Comparison of ENCODE assay signal across 17 cellular contexts in genomic region chr4:76074995-76075600, GRCh38. TPM values are rescaled to one million over a fixed set of nuclear protein-coding genes. Genes with fewer than 3 reads are reported as not detected.
A peak's percentile ranks its signal among the peaks of the same experiment; 100 is the strongest.
DNase-seq lines count a peak whose midpoint lies in the region; TF ChIP-seq lines count a peak whose summit lies in the region.
"Had no signal": no experiment of that assay in that cellular context is flagged by ENCODE, and none has a peak within 500 bp of the region (broad histone marks: within the 10 kb centered on the region; RNA-seq: fewer than 3 reads in every experiment).

No MANE protein-coding gene starts in this region.

- TF ChIP-seq EP300 in sigmoid colon (IDR thresholded peaks at IDR 0.05) (no peak), transverse colon (IDR thresholded peaks at IDR 0.05; ENCODE audit: low read depth) (no peak)

- TF ChIP-seq POLR2A in sigmoid colon (IDR thresholded peaks at IDR 0.05) (no peak), transverse colon (IDR thresholded peaks at IDR 0.05) (no peak), Peyer's patch (IDR thresholded peaks at IDR 0.05) (no peak)

- H3K36me3 ChIP-seq in sigmoid colon (no peaks in the 10 kb centered on the region), transverse colon (no peaks in the 10 kb centered on the region), colonic mucosa (no peaks in the 10 kb centered on the region), Peyer's patch (no peaks in the 10 kb centered on the region)

- in situ Hi-C loops in G401 (cut with HindIII; ENCODE audit: low sequenced_read_pairs) (no loop called here), SK-MEL-5 (cut with HindIII; ENCODE audit: low pct_unique_long_range_greater_than_20kb, low sequenced_read_pairs) (no loop called here), transverse colon (cut with MboI; ENCODE audit: low pct_ligation_motif_present in 1 of 4, low pct_unique_long_range_greater_than_20kb in 1 of 4, low sequenced_read_pairs in 3 of 4) (loop anchor here in 1 of 4 donors (25.0 kb wide), 1 partner anchor 188 kb away; no protein-coding TSS in a partner anchor)

- H3K4me3 ChIP-seq in sigmoid colon, result no peak overlapping the region
- no peak overlapping the region for H3K4me3 ChIP-seq in transverse colon
- H3K4me3 ChIP-seq in colonic mucosa, result no peak overlapping the region
- H3K4me3 ChIP-seq in Peyer's patch, result no peak overlapping the region
- H3K4me3 ChIP-seq: K562 had no signal

- H3K9ac ChIP-seq in colonic mucosa (ENCODE audit: low read depth in 2 of 2, low read length in 2 of 2), result no peak overlapping the region

- DNase-seq in G401 (ENCODE audit: low spot score), result peak; percentile 36
- peak; percentile 61 for DNase-seq in SK-MEL-5 (ENCODE audit: low read depth, low spot score)
- peak; percentile 45 for DNase-seq in inferior parietal cortex (ENCODE audit: extremely low spot score)
- no peak for DNase-seq in sigmoid colon
- DNase-seq in transverse colon, result no peak
- DNase-seq in colonic mucosa, result no peak
- DNase-seq in Peyer's patch, result no peak
- DNase-seq: ACHN, DMS79, NCI-H1105, NCI-H1694 treated with DMSO at 0.1 percent for 48 hours, NCI-H2107, NCI-H510A, NCI-H82, OCI-M1, SIG-M5 had no signal

- TF ChIP-seq CTCF in sigmoid colon (IDR thresholded peaks at IDR 0.05) (no peak), transverse colon (IDR thresholded peaks at IDR 0.05) (no peak), colonic mucosa (IDR thresholded peaks at IDR 0.05) (no peak), Peyer's patch (IDR thresholded peaks at IDR 0.05) (no peak)

- H3K27ac ChIP-seq in sigmoid colon (peak overlapping the region in 3 of 4 donors; percentile 7 to 21 (median 11)), transverse colon (peak overlapping the region in 1 of 4 donors; percentile 34), colonic mucosa (no peak overlapping the region), Peyer's patch (no peak overlapping the region)

- H3K9me3 ChIP-seq in sigmoid colon, result no peaks in the 10 kb centered on the region
- no peaks in the 10 kb centered on the region for H3K9me3 ChIP-seq in transverse colon
- no peaks in the 10 kb centered on the region for H3K9me3 ChIP-seq in colonic mucosa
- no peaks in the 10 kb centered on the region for H3K9me3 ChIP-seq in Peyer's patch

- intact Hi-C loops in sigmoid colon (cut with DNase I) (no loop called here), transverse colon (cut with DNase I; ENCODE audit: low total_unique reads) (loop anchor here (5.0 kb wide), 1 partner anchor 78 kb away; no protein-coding TSS in a partner anchor), colonic mucosa (cut with DNase I) (no loop called here)

- H3K4me1 ChIP-seq in sigmoid colon (peaks cover 0 to 28% (median 10%) of the 10 kb centered on the region in 4 donors), transverse colon (no peaks in the 10 kb centered on the region), colonic mucosa (no peaks in the 10 kb centered on the region), Peyer's patch (no peaks in the 10 kb centered on the region)

- H3K27me3 ChIP-seq in sigmoid colon, result no peaks in the 10 kb centered on the region
- no peaks in the 10 kb centered on the region for H3K27me3 ChIP-seq in transverse colon
- H3K27me3 ChIP-seq in colonic mucosa, result no peaks in the 10 kb centered on the region
- no peaks in the 10 kb centered on the region for H3K27me3 ChIP-seq in Peyer's patch

- 72 to 76% methylated on average over 4 of the region's 4 CpGs for WGBS in sigmoid colon, 2 donors
- 59 to 69% methylated on average over 4 of the region's 4 CpGs for WGBS in transverse colon (ENCODE audit: low coverage in 1 of 2), 2 donors

RNA-seq across cellular contexts. Expression of gene ART3, which starts 0.6 kb away (rescaled TPM):
- total RNA-seq in G401 (2014; rRNA removed; shearing (Covaris generic)), result not detected in 2 replicates
- total RNA-seq in SK-MEL-5 (2014; rRNA removed; shearing (Covaris generic)), result 8.5 and 9.7 TPM in 2 replicates
- 6.0 and 7.0 TPM in 2 replicates for polyA plus RNA-seq in SK-MEL-5 (2015; cell fraction: cytosol; rRNA removed)
- 20.4 and 35.4 TPM in 2 replicates for polyA plus RNA-seq in SK-MEL-5 (2015; cell fraction: nucleus; rRNA removed)
- total RNA-seq in sigmoid colon, result 1 to 10 TPM; 3.0 to 6.4 (median 5.1) TPM
- 1 to 10 TPM in 1 of 3 donors, not detected in 2; 5.1 TPM for polyA plus RNA-seq in sigmoid colon
- 1 to 10 TPM in 1 of 4 donors, under 1 TPM in 1, not detected in 2; 0.68 to 4.4 TPM for total RNA-seq in transverse colon
- 1 to 10 TPM; 1.6 to 1.8 TPM for total RNA-seq in colonic mucosa
- total RNA-seq in Peyer's patch, result under 1 TPM in 1 of 4 donors, not detected in 3; 0.85 TPM

RNA-seq across cellular contexts. Expression of gene CXCL11, which starts 39.2 kb away (rescaled TPM):
- total RNA-seq in G401 (2014; rRNA removed; shearing (Covaris generic)), result not detected in 2 replicates
- total RNA-seq in SK-MEL-5 (2014; rRNA removed; shearing (Covaris generic)), result 0.26 TPM in 1 of 2 replicates, not detected in the other
- polyA plus RNA-seq in SK-MEL-5 (2015; cell fraction: cytosol; rRNA removed), result 0.10 and 0.17 TPM in 2 replicates
- not detected in 2 replicates for polyA plus RNA-seq in SK-MEL-5 (2015; cell fraction: nucleus; rRNA removed)
- total RNA-seq in sigmoid colon (not detected), transverse colon (not detected), colonic mucosa (not detected), Peyer's patch (not detected)
- polyA plus RNA-seq in sigmoid colon, result 10 to 100 TPM in 1 of 3 donors, not detected in 2; 22.0 TPM

RNA-seq across cellular contexts. Expression of gene CXCL10, which starts 51.8 kb away (rescaled TPM):
- total RNA-seq in G401 (2014; rRNA removed; shearing (Covaris generic)), result not detected in 2 replicates
- not detected in 2 replicates for total RNA-seq in SK-MEL-5 (2014; rRNA removed; shearing (Covaris generic))
- not detected in 2 replicates for polyA plus RNA-seq in SK-MEL-5 (2015; cell fraction: cytosol; rRNA removed)
- polyA plus RNA-seq in SK-MEL-5 (2015; cell fraction: nucleus; rRNA removed), result not detected in 2 replicates
- total RNA-seq in sigmoid colon (not detected), transverse colon (1 to 10 TPM in 1 of 4 donors, not detected in 3; 3.0 TPM), colonic mucosa (under 1 TPM; 0.72 to 0.90 TPM), Peyer's patch (1 to 10 TPM in 1 of 4 donors, not detected in 3; 1.8 TPM)
- 10 to 100 TPM in 2 of 3 donors, not detected in 1; 13.4 to 77.1 TPM for polyA plus RNA-seq in sigmoid colon

Comparison
In these comparisons a context has a peak if more than half of its experiments do, and no peak if none do; other contexts are left out.
1. DNase-seq: peak in G401 (single experiment), SK-MEL-5 (single experiment) and inferior parietal cortex (single experiment); none in sigmoid colon (single experiment), transverse colon (single experiment), colonic mucosa (single experiment) and Peyer's patch (0 of 3).
2. H3K27ac ChIP-seq: peak in sigmoid colon (3 of 4); none in colonic mucosa (single experiment) and Peyer's patch (0 of 4).